23 cellular contexts compared by ENCODE assay signal in the genomic region with DNA sequence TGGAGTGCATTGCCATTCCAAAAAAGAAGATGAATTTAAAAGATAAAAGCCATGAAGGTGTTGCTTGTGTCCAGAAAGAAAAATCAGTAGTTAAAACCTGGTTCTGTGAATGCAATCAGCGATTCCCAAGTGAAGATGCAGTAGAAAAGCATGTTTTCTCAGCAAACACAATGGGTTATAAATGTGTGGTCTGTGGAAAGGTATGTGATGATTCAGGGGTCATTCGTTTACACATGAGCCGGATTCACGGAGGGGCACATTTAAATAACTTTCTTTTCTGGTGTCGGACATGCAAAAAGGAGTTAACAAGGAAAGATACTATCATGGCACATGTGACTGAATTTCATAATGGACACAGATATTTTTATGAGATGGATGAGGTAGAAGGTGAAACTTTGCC. TPM values are rescaled to one million over a fixed set of nuclear protein-coding genes. Genes with fewer than 3 reads are reported as not detected.
DNase-seq lines count a peak whose midpoint lies in the region; ATAC-seq and TF ChIP-seq lines count a peak whose summit lies in the region.
"Had no signal": no experiment of that assay in that cellular context is flagged by ENCODE, and none has a peak within 500 bp of the region (broad histone marks: within the 10 kb centered on the region; RNA-seq: fewer than 3 reads in every experiment).

No MANE protein-coding gene starts in this region.

- H3K9me3 ChIP-seq in endocrine pancreas (ENCODE audit: control insufficient read depth, low read length) = no peaks in the 10 kb centered on the region
- H3K9me3 ChIP-seq: body of pancreas, spleen had no signal

- H3K27me3 ChIP-seq in endocrine pancreas (ENCODE audit: control insufficient read depth, insufficient read depth, low read length) = no peaks in the 10 kb centered on the region
- H3K27me3 ChIP-seq: body of pancreas, spleen had no signal

- peaks cover 0 to 6% of the 10 kb centered on the region in 2 donors for H3K4me1 Mint-ChIP-seq in natural killer cell treated with Interleukin-12 subunit alpha and Interleukin-12 subunit beta and Interleukin-15 and Interleukin-18, amount 100 ng/mL, for 72 hours (ENCODE audit: low read depth in 2 of 2)
- no peaks in the 10 kb centered on the region for H3K4me1 Mint-ChIP-seq in natural killer cell
- peaks cover 24% of the 10 kb centered on the region for H3K4me1 Mint-ChIP-seq in activated T-helper 17 cell treated with anti-CD3 and anti-CD28 coated beads, Interleukin-2, amount 50 U/mL, for 72 hours
- no peaks in the 10 kb centered on the region for H3K4me1 Mint-ChIP-seq in CD14-positive monocyte

- peaks cover 33% of the 10 kb centered on the region for H3K36me3 Mint-ChIP-seq in natural killer cell treated with Interleukin-12 subunit alpha and Interleukin-12 subunit beta and Interleukin-15 and Interleukin-18, amount 100 ng/mL, for 72 hours
- H3K36me3 Mint-ChIP-seq in natural killer cell (peaks cover 28% of the 10 kb centered on the region), CD14-positive monocyte (peaks cover 57 to 62% of the 10 kb centered on the region in 2 donors)
- H3K36me3 Mint-ChIP-seq in activated T-helper 17 cell treated with anti-CD3 and anti-CD28 coated beads, Interleukin-2, amount 50 U/mL, for 72 hours (ENCODE audit: low read depth) = peaks cover 95% of the 10 kb centered on the region

- no peak for ATAC-seq in natural killer cell treated with Interleukin-12 subunit alpha and Interleukin-12 subunit beta and Interleukin-15 and Interleukin-18, amount 100 ng/mL, for 72 hours
- ATAC-seq in natural killer cell (no peak), HG02981 (IDR thresholded peaks at IDR 0.05; ENCODE audit: unreplicated experiment) (no peak)
- no peak for ATAC-seq in activated T-helper 17 cell treated with anti-CD3 and anti-CD28 coated beads, Interleukin-2, amount 50 U/mL, for 72 hours (replicated peaks)
- ATAC-seq: body of pancreas, GM12878 had no signal

- no peak for DNase-seq in natural killer cell treated with Interleukin-12 subunit alpha and Interleukin-12 subunit beta and Interleukin-15 and Interleukin-18, amount 100 ng/mL, for 72 hours (ENCODE audit: low spot score)
- DNase-seq in natural killer cell (no peak), CD14-positive monocyte (ENCODE audit: low spot score) (no peak), Kasumi-1 (lab: John Stamatoyannopoulos, UW) (no peak)
- DNase-seq: activated CD4-positive, alpha-beta T cell treated with anti-CD3 and anti-CD28 coated beads for 4 hours; activated effector memory CD4-positive, alpha-beta T cell treated with Interleukin-2 at 50 U/mL for 16 hours; body of pancreas; C1 segment of cervical spinal cord; glutamatergic neuron; Karpas-422; naive thymus-derived CD8-positive, alpha-beta T cell; NCI-H146; NCI-H2107; NCI-H446; NCI-H774; retina; spleen; stimulated activated CD4-positive, alpha-beta T cell treated with anti-CD3 and anti-CD28 coated beads, Interleukin-2, amount 100 ng/mL, for 48 hours had no signal

- H3K4me3 ChIP-seq in endocrine pancreas (ENCODE audit: control insufficient read depth, insufficient read depth, low read length) = peak overlapping the region; percentile 19
- H3K4me3 ChIP-seq: body of pancreas, GM12878, spleen had no signal

- no peak overlapping the region for H3K9ac ChIP-seq in endocrine pancreas (ENCODE audit: control insufficient read depth, insufficient read depth, low read length)

- TF ChIP-seq CTCF in natural killer cell (IDR thresholded peaks at IDR 0.05) (no peak), CD14-positive monocyte (IDR thresholded peaks at IDR 0.05) (no peak)

- no peaks in the 10 kb centered on the region for H3K36me3 ChIP-seq in endocrine pancreas (ENCODE audit: control insufficient read depth, insufficient read depth, low read length)

- peaks cover 12% of the 10 kb centered on the region for H3K4me1 ChIP-seq in endocrine pancreas (ENCODE audit: control insufficient read depth, insufficient read depth, low read length)
- H3K4me1 ChIP-seq: body of pancreas, spleen had no signal

- no peak overlapping the region for H3K27ac Mint-ChIP-seq in natural killer cell treated with Interleukin-12 subunit alpha and Interleukin-12 subunit beta and Interleukin-15 and Interleukin-18, amount 100 ng/mL, for 72 hours
- H3K27ac Mint-ChIP-seq in natural killer cell (no peak overlapping the region), CD14-positive monocyte (no peak overlapping the region)
- H3K27ac Mint-ChIP-seq in activated T-helper 17 cell treated with anti-CD3 and anti-CD28 coated beads, Interleukin-2, amount 50 U/mL, for 72 hours = peak overlapping the region; percentile 88

- intact Hi-C loops in natural killer cell (cut with micrococcal nuclease) = no loop called here
- intact Hi-C loops in CD14-positive monocyte (cut with micrococcal nuclease) = no loop called here

- no peaks in the 10 kb centered on the region for H3K9me3 Mint-ChIP-seq in natural killer cell treated with Interleukin-12 subunit alpha and Interleukin-12 subunit beta and Interleukin-15 and Interleukin-18, amount 100 ng/mL, for 72 hours
- H3K9me3 Mint-ChIP-seq in natural killer cell (no peaks in the 10 kb centered on the region), CD14-positive monocyte (no peaks in the 10 kb centered on the region)
- H3K9me3 Mint-ChIP-seq in activated T-helper 17 cell treated with anti-CD3 and anti-CD28 coated beads, Interleukin-2, amount 50 U/mL, for 72 hours = no peaks in the 10 kb centered on the region
- H3K9me3 Mint-ChIP-seq: naive thymus-derived CD8-positive, alpha-beta T cell had no signal

- H3K4me3 Mint-ChIP-seq in natural killer cell treated with Interleukin-12 subunit alpha and Interleukin-12 subunit beta and Interleukin-15 and Interleukin-18, amount 100 ng/mL, for 72 hours = peak overlapping the region; percentile 14
- no peak overlapping the region for H3K4me3 Mint-ChIP-seq in natural killer cell
- peak overlapping the region; percentile 65 for H3K4me3 Mint-ChIP-seq in activated T-helper 17 cell treated with anti-CD3 and anti-CD28 coated beads, Interleukin-2, amount 50 U/mL, for 72 hours
- no peak overlapping the region for H3K4me3 Mint-ChIP-seq in CD14-positive monocyte
- H3K4me3 Mint-ChIP-seq: activated naive CD8-positive, alpha-beta T cell; naive thymus-derived CD8-positive, alpha-beta T cell had no signal

- no peaks in the 10 kb centered on the region for H3K27me3 Mint-ChIP-seq in natural killer cell treated with Interleukin-12 subunit alpha and Interleukin-12 subunit beta and Interleukin-15 and Interleukin-18, amount 100 ng/mL, for 72 hours
- no peaks in the 10 kb centered on the region for H3K27me3 Mint-ChIP-seq in natural killer cell (ENCODE audit: low read depth in 2 of 2)
- no peaks in the 10 kb centered on the region for H3K27me3 Mint-ChIP-seq in activated T-helper 17 cell treated with anti-CD3 and anti-CD28 coated beads, Interleukin-2, amount 50 U/mL, for 72 hours
- no peaks in the 10 kb centered on the region for H3K27me3 Mint-ChIP-seq in CD14-positive monocyte (ENCODE audit: low read depth in 3 of 3)
- H3K27me3 Mint-ChIP-seq: activated naive CD8-positive, alpha-beta T cell; naive thymus-derived CD8-positive, alpha-beta T cell had no signal

RNA-seq across cellular contexts. Expression of a gene that starts 24.7 kb away (rescaled TPM):
- 1 to 10 TPM; 3.3 to 6.9 TPM for total RNA-seq in natural killer cell treated with Interleukin-12 subunit alpha and Interleukin-12 subunit beta and Interleukin-15 and Interleukin-18, amount 100 ng/mL, for 72 hours
- 1 to 10 TPM; 2.8 to 3.6 (median 3.2) TPM for total RNA-seq in natural killer cell
- 1 to 10 TPM; 5.6 to 9.5 TPM for total RNA-seq in activated T-helper 17 cell treated with anti-CD3 and anti-CD28 coated beads, Interleukin-2, amount 50 U/mL, for 72 hours
- under 1 TPM; 0.09 to 0.20 TPM for polyA plus RNA-seq in CD14-positive monocyte

RNA-seq across cellular contexts. Expression of a gene that starts 57.4 kb away (rescaled TPM):
- 10 to 100 TPM; 53.8 to 81.2 TPM for total RNA-seq in natural killer cell treated with Interleukin-12 subunit alpha and Interleukin-12 subunit beta and Interleukin-15 and Interleukin-18, amount 100 ng/mL, for 72 hours
- 100 to 1,000 TPM; 121 to 131 (median 122) TPM for total RNA-seq in natural killer cell
- 10 to 100 TPM; 58.8 to 65.7 TPM for total RNA-seq in activated T-helper 17 cell treated with anti-CD3 and anti-CD28 coated beads, Interleukin-2, amount 50 U/mL, for 72 hours
- polyA plus RNA-seq in CD14-positive monocyte = 10 to 100 TPM in 1 of 2 donors, 1 to 10 TPM in 1; 7.9 to 22.0 TPM

Comparison
In these comparisons a context has a peak if more than half of its experiments do, and no peak if none do; other contexts are left out.
1. H3K4me3 Mint-ChIP-seq: peak in natural killer cell treated with Interleukin-12 subunit alpha and Interleukin-12 subunit beta and Interleukin-15 and Interleukin-18, amount 100 ng/mL, for 72 hours (single experiment) and activated T-helper 17 cell treated with anti-CD3 and anti-CD28 coated beads, Interleukin-2, amount 50 U/mL, for 72 hours (single experiment); none in natural killer cell (single experiment) and CD14-positive monocyte (0 of 2).